ENCODE assay signal across 25 cellular contexts in genomic region chr2:112680666-112681101, GRCh38. TPM values are rescaled to one million over a fixed set of nuclear protein-coding genes. Genes with fewer than 3 reads are reported as not detected.
DNase-seq lines count a peak whose midpoint lies in the region; ATAC-seq and TF ChIP-seq lines count a peak whose summit lies in the region.
"Had no signal": no experiment of that assay in that cellular context is flagged by ENCODE, and none has a peak within 500 bp of the region (broad histone marks: within the 10 kb centered on the region; RNA-seq: fewer than 3 reads in every experiment).

No MANE protein-coding gene starts in this region.

- H3K9me3 ChIP-seq in gastrocnemius medialis = no peaks in the 10 kb centered on the region
- H3K9me3 ChIP-seq: heart left ventricle, left ventricle myocardium inferior, tibial artery had no signal

- intact Hi-C loops in gastrocnemius medialis (cut with DNase I; ENCODE audit: low total_unique reads) = loop anchor here (5.0 kb wide), 1 partner anchor 33 kb away; the partner anchor contains the start of gene SLC20A1

- H3K36me3 ChIP-seq in GM23338 (ENCODE audit: insufficient read depth) = no peaks in the 10 kb centered on the region
- no peaks in the 10 kb centered on the region for H3K36me3 ChIP-seq in gastrocnemius medialis
- H3K36me3 ChIP-seq: heart left ventricle, left ventricle myocardium inferior, tibial artery had no signal

- H3K27ac ChIP-seq in GM23338 (ENCODE audit: low read depth) (no peak overlapping the region), gastrocnemius medialis (peak overlapping the region; percentile 44 to 72 (median 54))
- H3K27ac ChIP-seq: coronary artery, heart left ventricle, left ventricle myocardium inferior, tibial artery had no signal

- H3K27me3 ChIP-seq in GM23338 (ENCODE audit: insufficient read depth) (no peaks in the 10 kb centered on the region), gastrocnemius medialis (no peaks in the 10 kb centered on the region)
- H3K27me3 ChIP-seq: heart left ventricle, tibial artery had no signal

- no peak overlapping the region for H3K4me2 ChIP-seq in GM23338

- no peaks in the 10 kb centered on the region for H4K20me1 ChIP-seq in GM23338 (replicated peaks; ENCODE audit: insufficient read depth)

- peak overlapping the region; percentile 72; the same call in 1 of the 2 replicates for H2AFZ ChIP-seq in GM23338

- no peaks in the 10 kb centered on the region for H3K79me2 ChIP-seq in GM23338 (replicated peaks; ENCODE audit: insufficient read depth)

- DNase-seq in GM23338 (ENCODE audit: low spot score) = no peak
- peak; percentile 43 for DNase-seq in astrocyte of the cerebellum (ENCODE audit: low read depth)
- no peak for DNase-seq in left lobe of liver (ENCODE audit: low spot score)
- no peak for DNase-seq in gastrocnemius medialis
- no peak for DNase-seq in stimulated activated naive CD8-positive, alpha-beta T cell treated with anti-CD3 and anti-CD28 coated beads, Interleukin-15, amount 100 ng/mL, for 72 hours
- DNase-seq in HPDE6-E6E7 (ENCODE audit: extremely low spot score) = no peak
- no peak for DNase-seq in chondrocyte (ENCODE audit: low spot score)
- DNase-seq: activated CD4-positive, alpha-beta T cell treated with anti-CD3 and anti-CD28 coated beads, Interleukin-2, amount 10 ng/mL, durations not matched to agents 24 days and 14 days; activated CD8-positive, alpha-beta memory T cell treated with anti-CD3 and anti-CD28 coated beads, Interleukin-2, amount 10 ng/mL, durations not matched to agents 7 days and 5 days; CD4-positive, CD25-positive, alpha-beta regulatory T cell; DMS153; heart left ventricle; left ventricle myocardium inferior; NCI-H1417 treated with DMSO at 0.1 percent for 48 hours; SHP77; stimulated activated CD4-positive, alpha-beta T cell treated with anti-CD3 and anti-CD28 coated beads, Interleukin-2, amount 100 ng/mL, for 24 hours; stimulated activated naive CD4-positive, alpha-beta T cell; T-helper 1 cell; tibial artery had no signal

- TF ChIP-seq POLR2A in gastrocnemius medialis (IDR thresholded peaks at IDR 0.05) = no peak

- H3K9me2 ChIP-seq in GM23338 (ENCODE audit: insufficient read depth) = no peaks in the 10 kb centered on the region

- no peaks in the 10 kb centered on the region for H3F3A ChIP-seq in GM23338 (replicated peaks; ENCODE audit: low read depth)

- H3K4me1 Mint-ChIP-seq in GM23338 (no peaks in the 10 kb centered on the region; the same call in 1 of the 3 replicates), chondrocyte (ENCODE audit: low read depth) (peaks cover 2% of the 10 kb centered on the region)
- no peaks in the 10 kb centered on the region for H3K4me1 Mint-ChIP-seq in stimulated activated naive CD8-positive, alpha-beta T cell treated with anti-CD3 and anti-CD28 coated beads, Interleukin-15, amount 100 ng/mL, for 72 hours
- H3K4me1 Mint-ChIP-seq: brain had no signal

- H3K36me3 Mint-ChIP-seq in GM23338 (ENCODE audit: low read depth) = no peaks in the 10 kb centered on the region
- no peaks in the 10 kb centered on the region for H3K36me3 Mint-ChIP-seq in chondrocyte (ENCODE audit: low read depth)
- H3K36me3 Mint-ChIP-seq: activated CD8-positive, alpha-beta memory T cell treated with anti-CD3 and anti-CD28 coated beads, Interleukin-2, amount 10 ng/mL, durations not matched to agents 7 days and 5 days; activated naive CD8-positive, alpha-beta T cell; brain; CD4-positive, CD25-positive, alpha-beta regulatory T cell had no signal

- H3K9me3 Mint-ChIP-seq in GM23338 (no peaks in the 10 kb centered on the region), chondrocyte (ENCODE audit: low read depth) (peaks cover 2% of the 10 kb centered on the region)
- H3K9me3 Mint-ChIP-seq in stimulated activated naive CD8-positive, alpha-beta T cell treated with anti-CD3 and anti-CD28 coated beads, Interleukin-15, amount 100 ng/mL, for 72 hours = no peaks in the 10 kb centered on the region
- H3K9me3 Mint-ChIP-seq: activated CD4-positive, alpha-beta T cell treated with anti-CD3 and anti-CD28 coated beads, Interleukin-2, amount 10 ng/mL, durations not matched to agents 24 days and 14 days; brain; CD4-positive, CD25-positive, alpha-beta regulatory T cell had no signal

- no peak for ATAC-seq in GM23338
- peak; percentile 96 for ATAC-seq in left lobe of liver
- ATAC-seq in gastrocnemius medialis = peak in 1 of 2 donors; percentile 74
- ATAC-seq in HG03520 (IDR thresholded peaks at IDR 0.05; ENCODE audit: unreplicated experiment) = no peak
- no peak for ATAC-seq in stimulated activated naive CD8-positive, alpha-beta T cell treated with anti-CD3 and anti-CD28 coated beads, Interleukin-15, amount 100 ng/mL, for 72 hours
- ATAC-seq: activated CD8-positive, alpha-beta memory T cell treated with anti-CD3 and anti-CD28 coated beads, Interleukin-2, amount 10 ng/mL, durations not matched to agents 7 days and 5 days; heart left ventricle had no signal

- H3K4me3 ChIP-seq in GM23338 = no peak overlapping the region
- peak overlapping the region; percentile 6 for H3K4me3 ChIP-seq in astrocyte of the cerebellum (ENCODE audit: low read depth, low read length)
- no peak overlapping the region for H3K4me3 ChIP-seq in gastrocnemius medialis
- H3K4me3 ChIP-seq: coronary artery, heart left ventricle, left ventricle myocardium inferior, tibial artery had no signal

- TF ChIP-seq CTCF in GM23338 (conservative IDR thresholded peaks at IDR 0.05; ENCODE audit: low read depth in 2 of 2) = no peak
- no peak for TF ChIP-seq CTCF in astrocyte of the cerebellum (IDR thresholded peaks at IDR 0.05; ENCODE audit: low read depth, low read length, missing control alignments)
- TF ChIP-seq CTCF in gastrocnemius medialis (IDR thresholded peaks at IDR 0.05 in 4 of 5, conservative IDR thresholded peaks at IDR 0.05 in 1 of 5) = no peak
- no peak for TF ChIP-seq CTCF in chondrocyte (IDR thresholded peaks at IDR 0.05)

- in situ Hi-C loops in astrocyte of the cerebellum (cut with HindIII; ENCODE audit: low sequenced_read_pairs) (no loop called here), gastrocnemius medialis (cut with MboI; ENCODE audit: low sequenced_read_pairs in 4 of 4) (loop anchor here in 1 of 4 donors (10.0 kb wide), 1 partner anchor 56 kb away; no protein-coding TSS in a partner anchor)

- H3K27me3 Mint-ChIP-seq in GM23338 (ENCODE audit: insufficient read depth, low read depth, poor library complexity) (peaks cover 2% of the 10 kb centered on the region), chondrocyte (ENCODE audit: low read depth) (no peaks in the 10 kb centered on the region)
- H3K27me3 Mint-ChIP-seq in stimulated activated naive CD8-positive, alpha-beta T cell treated with anti-CD3 and anti-CD28 coated beads, Interleukin-15, amount 100 ng/mL, for 72 hours = no peaks in the 10 kb centered on the region
- H3K27me3 Mint-ChIP-seq: activated naive CD8-positive, alpha-beta T cell had no signal

- H3K27ac Mint-ChIP-seq in GM23338 (no peak overlapping the region), chondrocyte (ENCODE audit: unreplicated experiment) (no peak overlapping the region)
- H3K27ac Mint-ChIP-seq in stimulated activated naive CD8-positive, alpha-beta T cell treated with anti-CD3 and anti-CD28 coated beads, Interleukin-15, amount 100 ng/mL, for 72 hours = no peak overlapping the region
- H3K27ac Mint-ChIP-seq: activated CD4-positive, alpha-beta T cell treated with anti-CD3 and anti-CD28 coated beads, Interleukin-2, amount 10 ng/mL, durations not matched to agents 24 days and 14 days; activated CD8-positive, alpha-beta memory T cell treated with anti-CD3 and anti-CD28 coated beads, Interleukin-2, amount 10 ng/mL, durations not matched to agents 7 days and 5 days; activated naive CD8-positive, alpha-beta T cell; CD4-positive, CD25-positive, alpha-beta regulatory T cell had no signal

- no peak overlapping the region for H3K4me3 Mint-ChIP-seq in GM23338
- no peak overlapping the region for H3K4me3 Mint-ChIP-seq in stimulated activated naive CD8-positive, alpha-beta T cell treated with anti-CD3 and anti-CD28 coated beads, Interleukin-15, amount 100 ng/mL, for 72 hours
- H3K4me3 Mint-ChIP-seq in chondrocyte (ENCODE audit: unreplicated experiment) = no peak overlapping the region
- H3K4me3 Mint-ChIP-seq: activated CD4-positive, alpha-beta T cell treated with anti-CD3 and anti-CD28 coated beads, Interleukin-2, amount 10 ng/mL, durations not matched to agents 24 days and 14 days; activated CD8-positive, alpha-beta memory T cell treated with anti-CD3 and anti-CD28 coated beads, Interleukin-2, amount 10 ng/mL, durations not matched to agents 7 days and 5 days; activated naive CD8-positive, alpha-beta T cell; brain; CD4-positive, CD25-positive, alpha-beta regulatory T cell had no signal

- H3K4me1 ChIP-seq in GM23338 (ENCODE audit: insufficient read depth) = no peaks in the 10 kb centered on the region
- peaks cover 18 to 27% of the 10 kb centered on the region in 2 donors for H3K4me1 ChIP-seq in gastrocnemius medialis

RNA-seq across cellular contexts. Expression of gene SLC20A1, which starts 34.9 kb away (rescaled TPM):
- 81.9 and 84.3 TPM in 2 replicates for total RNA-seq in GM23338 (2014; rRNA removed; shearing (Covaris generic))
- polyA plus RNA-seq in GM23338 (2016; fragmentation: Nextera tagmentation; extraction: Ambion mirVana) = 50.1 and 52.9 TPM in 2 replicates
- total RNA-seq in left lobe of liver (12.9 TPM), gastrocnemius medialis (10 to 100 TPM in 1 of 4 donors, 1 to 10 TPM in 3; 6.9 to 85.7 (median 9.2) TPM), chondrocyte (62.2 to 94.5 TPM (median 63.0 TPM) in 3 replicates)

RNA-seq across cellular contexts. Expression of gene NT5DC4, which starts 40.1 kb away (rescaled TPM):
- not detected in 2 replicates for total RNA-seq in GM23338 (2014; rRNA removed; shearing (Covaris generic))
- polyA plus RNA-seq in GM23338 (2016; fragmentation: Nextera tagmentation; extraction: Ambion mirVana) = not detected in 2 replicates
- total RNA-seq in left lobe of liver = not detected
- total RNA-seq in gastrocnemius medialis = not detected
- total RNA-seq in chondrocyte = not detected in 3 replicates
- total RNA-seq: activated CD4-positive, alpha-beta T cell treated with anti-CD3 and anti-CD28 coated beads, Interleukin-2, amount 10 ng/mL, durations not matched to agents 24 days and 14 days; activated CD8-positive, alpha-beta memory T cell treated with anti-CD3 and anti-CD28 coated beads, Interleukin-2, amount 10 ng/mL, durations not matched to agents 7 days and 5 days; CD4-positive, CD25-positive, alpha-beta regulatory T cell; H4; left ventricle myocardium inferior; OCI-LY7 had no signal
- polyA plus RNA-seq: CD4-positive, CD25-positive, alpha-beta regulatory T cell; heart left ventricle had no signal
